ENCODE assay signal across 16 cellular contexts in genomic region chr7:73832806-73833205, GRCh38. TPM values are rescaled to one million over a fixed set of nuclear protein-coding genes. Genes with fewer than 3 reads are reported as not detected.
DNase-seq lines count a peak whose midpoint lies in the region; ATAC-seq and TF ChIP-seq lines count a peak whose summit lies in the region.
"Had no signal": no experiment of that assay in that cellular context is flagged by ENCODE, and none has a peak within 500 bp of the region (broad histone marks: within the 10 kb centered on the region; RNA-seq: fewer than 3 reads in every experiment).

No MANE protein-coding gene starts in this region.

- peaks cover 48% of the 10 kb centered on the region for H3K4me1 ChIP-seq in mucosa of stomach (ENCODE audit: control insufficient read depth, insufficient read depth, low read length)
- H3K4me1 ChIP-seq in esophagus muscularis mucosa, result peaks cover 3 to 16% (median 9%) of the 10 kb centered on the region in 4 donors

- H3K36me3 Mint-ChIP-seq in natural killer cell treated with Interleukin-12 subunit alpha and Interleukin-12 subunit beta and Interleukin-15 and Interleukin-18, amount 100 ng/mL, for 72 hours, result no peaks in the 10 kb centered on the region
- H3K36me3 Mint-ChIP-seq in natural killer cell, result no peaks in the 10 kb centered on the region
- H3K36me3 Mint-ChIP-seq in dendritic cell treated with granulocyte-macrophage colony-stimulating factor and Interleukin-4, amounts not matched to agents 40 ng/mL and 50 ng/mL, for 4 days (ENCODE audit: low read depth), result no peaks in the 10 kb centered on the region
- H3K36me3 Mint-ChIP-seq in immature natural killer cell, result no peaks in the 10 kb centered on the region
- H3K36me3 Mint-ChIP-seq: activated naive CD4-positive, alpha-beta T cell treated with anti-CD3 and anti-CD28 coated beads, Interleukin-2, amount 50 U/mL, for 72 hours had no signal

- no peak overlapping the region for H3K27ac Mint-ChIP-seq in natural killer cell treated with Interleukin-12 subunit alpha and Interleukin-12 subunit beta and Interleukin-15 and Interleukin-18, amount 100 ng/mL, for 72 hours
- no peak overlapping the region for H3K27ac Mint-ChIP-seq in natural killer cell
- peak overlapping the region; percentile 98 for H3K27ac Mint-ChIP-seq in dendritic cell treated with granulocyte-macrophage colony-stimulating factor and Interleukin-4, amounts not matched to agents 40 ng/mL and 50 ng/mL, for 4 days
- no peak overlapping the region for H3K27ac Mint-ChIP-seq in immature natural killer cell
- H3K27ac Mint-ChIP-seq: T-helper 2 cell treated with Interferon-gamma antibody and Interleukin-4, amounts not matched to agents 5 μg/mL and 100 μg/mL, for 36 hours had no signal

- TF ChIP-seq CTCF in natural killer cell (IDR thresholded peaks at IDR 0.05) (no peak), esophagus muscularis mucosa (IDR thresholded peaks at IDR 0.05) (no peak), dorsolateral prefrontal cortex (IDR thresholded peaks at IDR 0.05 in 54 of 56, conservative IDR thresholded peaks at IDR 0.05 in 2 of 56; ENCODE audit: low read depth in 1 of 56, partially characterized antibody in 56 of 56) (no peak)

- peaks cover 6 to 9% of the 10 kb centered on the region in 2 donors for H3K4me1 Mint-ChIP-seq in natural killer cell treated with Interleukin-12 subunit alpha and Interleukin-12 subunit beta and Interleukin-15 and Interleukin-18, amount 100 ng/mL, for 72 hours (ENCODE audit: low read depth in 2 of 2)
- H3K4me1 Mint-ChIP-seq in natural killer cell (peaks cover 11 to 12% of the 10 kb centered on the region in 2 donors), immature natural killer cell (peaks cover 5 to 12% of the 10 kb centered on the region in 2 donors)
- H3K4me1 Mint-ChIP-seq in dendritic cell treated with granulocyte-macrophage colony-stimulating factor and Interleukin-4, amounts not matched to agents 40 ng/mL and 50 ng/mL, for 4 days (ENCODE audit: low read depth), result peaks cover 61% of the 10 kb centered on the region

- H3K4me3 ChIP-seq in mucosa of stomach (ENCODE audit: low read length), result no peak overlapping the region
- no peak overlapping the region for H3K4me3 ChIP-seq in esophagus muscularis mucosa
- H3K4me3 ChIP-seq in dorsolateral prefrontal cortex, result no peak overlapping the region
- H3K4me3 ChIP-seq: psoas muscle had no signal

- TF ChIP-seq POLR2A in esophagus muscularis mucosa (IDR thresholded peaks at IDR 0.05; ENCODE audit: low read depth), result no peak

- peaks cover 28% of the 10 kb centered on the region for H3K27me3 ChIP-seq in mucosa of stomach (ENCODE audit: control insufficient read depth, insufficient read depth, low read length)
- peaks cover 0 to 61% (median 2%) of the 10 kb centered on the region in 4 donors for H3K27me3 ChIP-seq in esophagus muscularis mucosa
- peaks cover 0 to 3% (median 0%) of the 10 kb centered on the region in 45 donors for H3K27me3 ChIP-seq in dorsolateral prefrontal cortex

- no peaks in the 10 kb centered on the region for H3K9me3 Mint-ChIP-seq in natural killer cell treated with Interleukin-12 subunit alpha and Interleukin-12 subunit beta and Interleukin-15 and Interleukin-18, amount 100 ng/mL, for 72 hours
- H3K9me3 Mint-ChIP-seq in natural killer cell (no peaks in the 10 kb centered on the region), immature natural killer cell (no peaks in the 10 kb centered on the region)
- no peaks in the 10 kb centered on the region for H3K9me3 Mint-ChIP-seq in dendritic cell treated with granulocyte-macrophage colony-stimulating factor and Interleukin-4, amounts not matched to agents 40 ng/mL and 50 ng/mL, for 4 days
- H3K9me3 Mint-ChIP-seq: activated naive CD4-positive, alpha-beta T cell treated with anti-CD3 and anti-CD28 coated beads, Interleukin-2, amount 50 U/mL, for 72 hours; T-helper 2 cell treated with Interferon-gamma antibody and Interleukin-4, amounts not matched to agents 5 μg/mL and 100 μg/mL, for 36 hours had no signal

- H3K27ac ChIP-seq in esophagus muscularis mucosa (replicated peaks in 1 of 4), result no peak overlapping the region
- no peak overlapping the region for H3K27ac ChIP-seq in dorsolateral prefrontal cortex
- H3K27ac ChIP-seq: psoas muscle had no signal

- no peaks in the 10 kb centered on the region for H3K36me3 ChIP-seq in mucosa of stomach (ENCODE audit: control insufficient read depth, insufficient read depth, low read length)
- H3K36me3 ChIP-seq in esophagus muscularis mucosa, result no peaks in the 10 kb centered on the region

- no peaks in the 10 kb centered on the region for H3K9me3 ChIP-seq in mucosa of stomach (ENCODE audit: control insufficient read depth, low read length)
- H3K9me3 ChIP-seq in esophagus muscularis mucosa, result no peaks in the 10 kb centered on the region
- H3K9me3 ChIP-seq: psoas muscle had no signal

- WGBS in esophagus muscularis mucosa, result 69% methylated on average over 13 of the region's 13 CpGs

- intact Hi-C loops in natural killer cell (cut with micrococcal nuclease) (no loop called here), esophagus muscularis mucosa (cut with DNase I) (no loop called here), dorsolateral prefrontal cortex (cut with DNase I) (no loop called here)
- intact Hi-C loops in dendritic cell treated with granulocyte-macrophage colony-stimulating factor and Interleukin-4, amounts not matched to agents 40 ng/mL and 50 ng/mL, for 4 days (cut with micrococcal nuclease), result no loop called here

- ATAC-seq in natural killer cell treated with Interleukin-12 subunit alpha and Interleukin-12 subunit beta and Interleukin-15 and Interleukin-18, amount 100 ng/mL, for 72 hours, result no peak
- ATAC-seq in natural killer cell, result no peak
- ATAC-seq: activated naive CD4-positive, alpha-beta T cell treated with anti-CD3 and anti-CD28 coated beads, Interleukin-2, amount 50 U/mL, for 72 hours had no signal

- DNase-seq in natural killer cell treated with Interleukin-12 subunit alpha and Interleukin-12 subunit beta and Interleukin-15 and Interleukin-18, amount 100 ng/mL, for 72 hours (ENCODE audit: low spot score), result peak; percentile 20
- DNase-seq in natural killer cell (no peak), esophagus muscularis mucosa (ENCODE audit: extremely low spot score) (no peak), immature natural killer cell (no peak), dorsolateral prefrontal cortex (no peak), A172 (ENCODE audit: low spot score) (no peak)
- DNase-seq: activated CD4-positive, alpha-beta T cell treated with anti-CD3 and anti-CD28 coated beads for 4 hours; MM.1S; NCI-H2081 treated with DMSO at 0.1 percent for 48 hours; psoas muscle had no signal

- no peak overlapping the region for H3K4me3 Mint-ChIP-seq in natural killer cell treated with Interleukin-12 subunit alpha and Interleukin-12 subunit beta and Interleukin-15 and Interleukin-18, amount 100 ng/mL, for 72 hours
- H3K4me3 Mint-ChIP-seq in natural killer cell (no peak overlapping the region), immature natural killer cell (no peak overlapping the region)
- peak overlapping the region; percentile 42 for H3K4me3 Mint-ChIP-seq in dendritic cell treated with granulocyte-macrophage colony-stimulating factor and Interleukin-4, amounts not matched to agents 40 ng/mL and 50 ng/mL, for 4 days
- H3K4me3 Mint-ChIP-seq: T-helper 2 cell treated with Interferon-gamma antibody and Interleukin-4, amounts not matched to agents 5 μg/mL and 100 μg/mL, for 36 hours had no signal

- H3K9ac ChIP-seq in mucosa of stomach (ENCODE audit: low read length), result peak overlapping the region; percentile 39

- TF ChIP-seq EP300 in esophagus muscularis mucosa (IDR thresholded peaks at IDR 0.05), result no peak

- H3K27me3 Mint-ChIP-seq in natural killer cell treated with Interleukin-12 subunit alpha and Interleukin-12 subunit beta and Interleukin-15 and Interleukin-18, amount 100 ng/mL, for 72 hours, result peaks cover 10 to 16% of the 10 kb centered on the region in 2 donors
- H3K27me3 Mint-ChIP-seq in natural killer cell (ENCODE audit: low read depth in 2 of 2), result peaks cover 7 to 11% of the 10 kb centered on the region in 2 donors
- H3K27me3 Mint-ChIP-seq in dendritic cell treated with granulocyte-macrophage colony-stimulating factor and Interleukin-4, amounts not matched to agents 40 ng/mL and 50 ng/mL, for 4 days, result peaks cover 36% of the 10 kb centered on the region
- peaks cover 2 to 13% (median 4%) of the 10 kb centered on the region in 3 donors for H3K27me3 Mint-ChIP-seq in immature natural killer cell (ENCODE audit: low read depth in 3 of 3)

RNA-seq across cellular contexts. Expression of gene CLDN4, which starts 2.0 kb away (rescaled TPM):
- not detected for total RNA-seq in natural killer cell treated with Interleukin-12 subunit alpha and Interleukin-12 subunit beta and Interleukin-15 and Interleukin-18, amount 100 ng/mL, for 72 hours
- total RNA-seq in natural killer cell (under 1 TPM; 0.09 to 0.30 (median 0.20) TPM), esophagus muscularis mucosa (1 to 10 TPM in 2 of 4 donors, under 1 TPM in 2; 0.42 to 3.1 (median 1.7) TPM), dorsolateral prefrontal cortex (1 to 10 TPM in 49 of 120 experiments, under 1 TPM in 70, not detected in 1; 0.11 to 3.7 (median 0.81) TPM)
- polyA plus RNA-seq in immature natural killer cell, result not detected
- 31.4 and 35.4 TPM in 2 replicates for total RNA-seq in A172 (2014; rRNA removed; shearing (Covaris generic))

RNA-seq across cellular contexts. Expression of gene METTL27, which starts 9.5 kb away (rescaled TPM):
- total RNA-seq in natural killer cell treated with Interleukin-12 subunit alpha and Interleukin-12 subunit beta and Interleukin-15 and Interleukin-18, amount 100 ng/mL, for 72 hours, result not detected
- 1 to 10 TPM in 1 of 3 donors, not detected in 2; 1.2 TPM for total RNA-seq in natural killer cell
- total RNA-seq in esophagus muscularis mucosa, result 1 to 10 TPM in 3 of 4 donors, under 1 TPM in 1; 0.83 to 4.0 (median 2.8) TPM
- under 1 TPM in 1 of 3 donors, not detected in 2; 0.46 TPM for polyA plus RNA-seq in immature natural killer cell
- total RNA-seq in dorsolateral prefrontal cortex, result 1 to 10 TPM in 112 of 120 experiments, under 1 TPM in 6, not detected in 2; 0.54 to 7.6 (median 2.3) TPM
- total RNA-seq in A172 (2014; rRNA removed; shearing (Covaris generic)), result 2.3 and 3.1 TPM in 2 replicates
- total RNA-seq: mononuclear cell had no signal

RNA-seq across cellular contexts. Expression of gene TMEM270, which starts 28.2 kb away (rescaled TPM):
- total RNA-seq in natural killer cell treated with Interleukin-12 subunit alpha and Interleukin-12 subunit beta and Interleukin-15 and Interleukin-18, amount 100 ng/mL, for 72 hours, result not detected
- total RNA-seq in natural killer cell (not detected), esophagus muscularis mucosa (not detected), dorsolateral prefrontal cortex (under 1 TPM in 1 of 120 experiments, not detected in 119; 0.79 TPM)
- polyA plus RNA-seq in immature natural killer cell, result not detected
- total RNA-seq in A172 (2014; rRNA removed; shearing (Covaris generic)), result 0.52 and 1.7 TPM in 2 replicates
- total RNA-seq: activated naive CD4-positive, alpha-beta T cell treated with anti-CD3 and anti-CD28 coated beads, Interleukin-2, amount 50 U/mL, for 72 hours; mononuclear cell; psoas muscle had no signal
- polyA plus RNA-seq: AG04450, psoas muscle had no signal
